32 cellular contexts compared by ENCODE assay signal in genomic region chr9:78725565-78725964, GRCh38.
"Had no signal": no experiment of that assay in that cellular context is flagged by ENCODE, and none has a peak within 500 bp of the region (broad histone marks: within the 10 kb centered on the region; RNA-seq: fewer than 3 reads in every experiment).

No MANE protein-coding gene starts in this region.

- DNase-seq: activated CD4-positive, alpha-beta memory T cell treated with anti-CD3 and anti-CD28 coated beads, Interleukin-2, amount 10 ng/mL, durations not matched to agents 7 days and 5 days; activated CD4-positive, alpha-beta T cell treated with anti-CD3 and anti-CD28 coated beads, Interleukin-2, amount 10 ng/mL, durations not matched to agents 24 days and 14 days; activated CD4-positive, CD25-positive, alpha-beta regulatory T cell treated with anti-CD3 and anti-CD28 coated beads, Interleukin-2, amount 50 U/mL, for 72 hours; activated CD8-positive, alpha-beta memory T cell treated with anti-CD3 and anti-CD28 coated beads, Interleukin-2, amount 50 U/mL, for 48 hours; activated gamma-delta T cell; activated naive CD4-positive, alpha-beta T cell treated with anti-CD3 and anti-CD28 coated beads, Interleukin-2, amount 10 ng/mL, durations not matched to agents 7 days and 5 days; activated naive CD8-positive, alpha-beta T cell treated with anti-CD3 and anti-CD28 coated beads, Interleukin-2, amount 10 ng/mL, durations not matched to agents 7 days and 5 days; activated T-cell treated with anti-CD3 and anti-CD28 coated beads, Interleukin-2, amount 50 U/mL, for 24 hours; cerebellar nuclear complex; colonic mucosa; effector memory CD4-positive, alpha-beta T cell; gastrocnemius medialis; glutamatergic neuron; islet precursor cell; left ventricle myocardium inferior; mucosa of descending colon; ovary; retina; sigmoid colon; small intestine; stimulated activated CD4-positive, alpha-beta T cell treated with anti-CD3 and anti-CD28 coated beads, Interleukin-4, amount 100 ng/mL, for 24 hours; stomach; T1000; thyroid gland; upper lobe of left lung; WERI-Rb-1 had no signal

- H3K27ac ChIP-seq: ascending aorta, cardiac muscle cell, colonic mucosa, gastrocnemius medialis, left ventricle myocardium inferior, ovary, sigmoid colon, stomach, thyroid gland, upper lobe of left lung, WERI-Rb-1 had no signal

- H3K4me3 Mint-ChIP-seq: activated CD4-positive, alpha-beta memory T cell treated with anti-CD3 and anti-CD28 coated beads, Interleukin-2, amount 10 ng/mL, durations not matched to agents 7 days and 5 days; activated CD4-positive, alpha-beta T cell treated with anti-CD3 and anti-CD28 coated beads, Interleukin-2, amount 10 ng/mL, durations not matched to agents 24 days and 14 days; activated naive CD4-positive, alpha-beta T cell treated with anti-CD3 and anti-CD28 coated beads, Interleukin-2, amount 10 ng/mL, durations not matched to agents 7 days and 5 days; activated naive CD8-positive, alpha-beta T cell treated with anti-CD3 and anti-CD28 coated beads, Interleukin-2, amount 10 ng/mL, durations not matched to agents 7 days and 5 days; activated T-cell treated with anti-CD3 and anti-CD28 coated beads, Interleukin-2, amount 50 U/mL, for 24 hours; brain; stimulated activated effector memory CD8-positive, alpha-beta T cell treated with anti-CD3 and anti-CD28 coated beads, Interleukin-12 subunit alpha, Interleukin-12 subunit beta, amount 100 ng/mL, for 72 hours had no signal

- H3K27me3 Mint-ChIP-seq: activated CD4-positive, alpha-beta memory T cell treated with anti-CD3 and anti-CD28 coated beads, Interleukin-2, amount 10 ng/mL, durations not matched to agents 7 days and 5 days; activated CD4-positive, alpha-beta T cell treated with anti-CD3 and anti-CD28 coated beads, Interleukin-2, amount 10 ng/mL, durations not matched to agents 24 days and 14 days; activated naive CD4-positive, alpha-beta T cell treated with anti-CD3 and anti-CD28 coated beads, Interleukin-2, amount 10 ng/mL, durations not matched to agents 7 days and 5 days; activated naive CD8-positive, alpha-beta T cell treated with anti-CD3 and anti-CD28 coated beads, Interleukin-2, amount 10 ng/mL, durations not matched to agents 7 days and 5 days; activated T-cell treated with anti-CD3 and anti-CD28 coated beads, Interleukin-2, amount 50 U/mL, for 24 hours; progenitor cell of endocrine pancreas had no signal

- H3K27me3 ChIP-seq: ascending aorta, cardiac muscle cell, colonic mucosa, gastrocnemius medialis, ovary, sigmoid colon, stomach, thyroid gland, upper lobe of left lung had no signal

- ATAC-seq: gastrocnemius medialis; mucosa of descending colon; stimulated activated effector memory CD8-positive, alpha-beta T cell treated with anti-CD3 and anti-CD28 coated beads, Interleukin-12 subunit alpha, Interleukin-12 subunit beta, amount 100 ng/mL, for 72 hours had no signal

- H3K36me3 Mint-ChIP-seq: activated naive CD4-positive, alpha-beta T cell treated with anti-CD3 and anti-CD28 coated beads, Interleukin-2, amount 10 ng/mL, durations not matched to agents 7 days and 5 days; activated naive CD8-positive, alpha-beta T cell treated with anti-CD3 and anti-CD28 coated beads, Interleukin-2, amount 10 ng/mL, durations not matched to agents 7 days and 5 days; brain; stimulated activated effector memory CD8-positive, alpha-beta T cell treated with anti-CD3 and anti-CD28 coated beads, Interleukin-12 subunit alpha, Interleukin-12 subunit beta, amount 100 ng/mL, for 72 hours had no signal

- H3K9me3 Mint-ChIP-seq: activated CD4-positive, alpha-beta T cell treated with anti-CD3 and anti-CD28 coated beads, Interleukin-2, amount 10 ng/mL, durations not matched to agents 24 days and 14 days had no signal

- H3K4me1 ChIP-seq: ascending aorta, colonic mucosa, gastrocnemius medialis, left ventricle myocardium inferior, sigmoid colon, stomach, thyroid gland, upper lobe of left lung had no signal

- H3K27ac Mint-ChIP-seq: activated CD4-positive, alpha-beta memory T cell treated with anti-CD3 and anti-CD28 coated beads, Interleukin-2, amount 10 ng/mL, durations not matched to agents 7 days and 5 days; activated CD4-positive, alpha-beta T cell treated with anti-CD3 and anti-CD28 coated beads, Interleukin-2, amount 10 ng/mL, durations not matched to agents 24 days and 14 days; activated naive CD4-positive, alpha-beta T cell treated with anti-CD3 and anti-CD28 coated beads, Interleukin-2, amount 10 ng/mL, durations not matched to agents 7 days and 5 days; activated naive CD8-positive, alpha-beta T cell treated with anti-CD3 and anti-CD28 coated beads, Interleukin-2, amount 10 ng/mL, durations not matched to agents 7 days and 5 days; activated T-cell treated with anti-CD3 and anti-CD28 coated beads, Interleukin-2, amount 50 U/mL, for 24 hours; brain; progenitor cell of endocrine pancreas; stimulated activated effector memory CD8-positive, alpha-beta T cell treated with anti-CD3 and anti-CD28 coated beads, Interleukin-12 subunit alpha, Interleukin-12 subunit beta, amount 100 ng/mL, for 72 hours had no signal

- H3K4me3 ChIP-seq: ascending aorta, cardiac muscle cell, colonic mucosa, gastrocnemius medialis, left ventricle myocardium inferior, lung, mucosa of descending colon, ovary, sigmoid colon, stomach, thyroid gland, upper lobe of left lung had no signal

- H3K4me1 Mint-ChIP-seq: activated CD4-positive, alpha-beta memory T cell treated with anti-CD3 and anti-CD28 coated beads, Interleukin-2, amount 10 ng/mL, durations not matched to agents 7 days and 5 days; activated CD4-positive, alpha-beta T cell treated with anti-CD3 and anti-CD28 coated beads, Interleukin-2, amount 10 ng/mL, durations not matched to agents 24 days and 14 days; activated naive CD4-positive, alpha-beta T cell treated with anti-CD3 and anti-CD28 coated beads, Interleukin-2, amount 10 ng/mL, durations not matched to agents 7 days and 5 days; activated naive CD8-positive, alpha-beta T cell treated with anti-CD3 and anti-CD28 coated beads, Interleukin-2, amount 10 ng/mL, durations not matched to agents 7 days and 5 days; brain; stimulated activated effector memory CD8-positive, alpha-beta T cell treated with anti-CD3 and anti-CD28 coated beads, Interleukin-12 subunit alpha, Interleukin-12 subunit beta, amount 100 ng/mL, for 72 hours had no signal

- H3K36me3 ChIP-seq: ascending aorta, cardiac muscle cell, colonic mucosa, gastrocnemius medialis, left ventricle myocardium inferior, ovary, sigmoid colon, stomach, thyroid gland, upper lobe of left lung, WERI-Rb-1 had no signal

- H3K9me3 ChIP-seq: ascending aorta, colonic mucosa, ovary, thyroid gland had no signal
